Comparison of ENCODE assay signal across 1 cellular context in the genomic region with DNA sequence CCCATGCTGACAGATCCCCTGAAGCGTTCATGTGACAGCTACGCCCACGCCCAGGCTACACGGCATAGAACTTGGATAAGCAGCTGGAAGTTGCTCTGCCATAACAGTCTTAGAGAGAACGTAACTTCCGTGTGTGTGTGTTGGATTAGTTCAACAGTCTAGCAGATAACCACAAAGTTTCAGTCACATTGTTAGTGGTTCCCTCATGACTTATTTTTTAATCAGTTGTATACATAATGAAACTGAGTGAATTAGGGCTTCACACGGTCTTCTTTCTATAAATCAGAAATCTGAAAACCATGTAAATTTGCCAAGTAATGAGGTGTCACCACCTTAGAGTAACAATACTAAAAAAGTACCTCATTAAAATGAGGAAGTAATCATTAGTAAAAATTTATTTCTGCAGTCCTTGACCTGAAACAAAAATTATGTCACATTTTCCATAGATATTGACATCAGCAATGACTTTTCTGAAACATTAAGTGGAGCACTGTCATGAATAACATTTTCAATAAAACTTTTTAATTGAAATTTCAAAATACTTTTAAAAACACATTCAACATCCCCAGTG.
TF ChIP-seq lines count a peak whose summit lies in the region.

No MANE protein-coding gene starts in this region.

TF ChIP-seq in K562, 482 proteins besides CTCF, POLR2A, EP300 and RAD21 (continued from another document and continues in another):
- TF ChIP-seq, protein P1, sequence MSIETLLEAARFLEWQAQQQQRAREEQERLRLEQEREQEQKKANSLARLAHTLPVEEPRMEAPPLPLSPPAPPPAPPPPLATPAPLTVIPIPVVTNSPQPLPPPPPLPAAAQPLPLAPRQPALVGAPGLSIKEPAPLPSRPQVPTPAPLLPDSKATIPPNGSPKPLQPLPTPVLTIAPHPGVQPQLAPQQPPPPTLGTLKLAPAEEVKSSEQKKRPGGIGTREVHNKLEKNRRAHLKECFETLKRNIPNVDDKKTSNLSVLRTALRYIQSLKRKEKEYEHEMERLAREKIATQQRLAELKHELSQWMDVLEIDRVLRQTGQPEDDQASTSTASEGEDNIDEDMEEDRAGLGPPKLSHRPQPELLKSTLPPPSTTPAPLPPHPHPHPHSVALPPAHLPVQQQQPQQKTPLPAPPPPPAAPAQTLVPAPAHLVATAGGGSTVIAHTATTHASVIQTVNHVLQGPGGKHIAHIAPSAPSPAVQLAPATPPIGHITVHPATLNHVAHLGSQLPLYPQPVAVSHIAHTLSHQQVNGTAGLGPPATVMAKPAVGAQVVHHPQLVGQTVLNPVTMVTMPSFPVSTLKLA (conservative IDR thresholded peaks at IDR 0.05): peak; percentile 38 to 67; a peak in 2 of 4 replicates
- TF ChIP-seq, protein P2, sequence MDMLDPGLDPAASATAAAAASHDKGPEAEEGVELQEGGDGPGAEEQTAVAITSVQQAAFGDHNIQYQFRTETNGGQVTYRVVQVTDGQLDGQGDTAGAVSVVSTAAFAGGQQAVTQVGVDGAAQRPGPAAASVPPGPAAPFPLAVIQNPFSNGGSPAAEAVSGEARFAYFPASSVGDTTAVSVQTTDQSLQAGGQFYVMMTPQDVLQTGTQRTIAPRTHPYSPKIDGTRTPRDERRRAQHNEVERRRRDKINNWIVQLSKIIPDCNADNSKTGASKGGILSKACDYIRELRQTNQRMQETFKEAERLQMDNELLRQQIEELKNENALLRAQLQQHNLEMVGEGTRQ (CRISPR knock-in tag; IDR thresholded peaks at IDR 0.05): no peak
- TF ChIP-seq, protein P3, sequence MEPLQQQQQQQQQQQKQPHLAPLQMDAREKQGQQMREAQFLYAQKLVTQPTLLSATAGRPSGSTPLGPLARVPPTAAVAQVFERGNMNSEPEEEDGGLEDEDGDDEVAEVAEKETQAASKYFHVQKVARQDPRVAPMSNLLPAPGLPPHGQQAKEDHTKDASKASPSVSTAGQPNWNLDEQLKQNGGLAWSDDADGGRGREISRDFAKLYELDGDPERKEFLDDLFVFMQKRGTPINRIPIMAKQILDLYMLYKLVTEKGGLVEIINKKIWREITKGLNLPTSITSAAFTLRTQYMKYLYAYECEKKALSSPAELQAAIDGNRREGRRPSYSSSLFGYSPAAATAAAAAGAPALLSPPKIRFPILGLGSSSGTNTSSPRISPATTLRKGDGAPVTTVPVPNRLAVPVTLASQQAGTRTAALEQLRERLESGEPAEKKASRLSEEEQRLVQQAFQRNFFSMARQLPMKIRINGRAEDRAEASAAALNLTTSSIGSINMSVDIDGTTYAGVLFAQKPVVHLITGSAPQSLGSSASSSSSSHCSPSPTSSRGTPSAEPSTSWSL (CRISPR knock-in tag; IDR thresholded peaks at IDR 0.05; ENCODE audit: borderline replicate concordance): no peak
- TF ChIP-seq RUNX1 (IDR thresholded peaks at IDR 0.05; ENCODE audit: low read depth): no peak
- no peak for TF ChIP-seq ZC3H4 (CRISPR knock-in tag; IDR thresholded peaks at IDR 0.05; ENCODE audit: borderline replicate concordance)
- no peak for TF ChIP-seq TSC22D4 (tag; IDR thresholded peaks at IDR 0.05)
- TF ChIP-seq, protein P4, sequence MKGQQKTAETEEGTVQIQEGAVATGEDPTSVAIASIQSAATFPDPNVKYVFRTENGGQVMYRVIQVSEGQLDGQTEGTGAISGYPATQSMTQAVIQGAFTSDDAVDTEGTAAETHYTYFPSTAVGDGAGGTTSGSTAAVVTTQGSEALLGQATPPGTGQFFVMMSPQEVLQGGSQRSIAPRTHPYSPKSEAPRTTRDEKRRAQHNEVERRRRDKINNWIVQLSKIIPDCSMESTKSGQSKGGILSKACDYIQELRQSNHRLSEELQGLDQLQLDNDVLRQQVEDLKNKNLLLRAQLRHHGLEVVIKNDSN (CRISPR knock-in tag; IDR thresholded peaks at IDR 0.05): peak; percentile 48; the same call in 1 of the 2 replicates
- 0 out of 2 replicates have a peak, but pooled peaks have one; percentile 38 for TF ChIP-seq ESRRA (IDR thresholded peaks at IDR 0.05; ENCODE audit: borderline replicate concordance, low read depth)
- TF ChIP-seq ZNF184 (CRISPR knock-in tag; IDR thresholded peaks at IDR 0.05): no peak
- TF ChIP-seq, protein P5, sequence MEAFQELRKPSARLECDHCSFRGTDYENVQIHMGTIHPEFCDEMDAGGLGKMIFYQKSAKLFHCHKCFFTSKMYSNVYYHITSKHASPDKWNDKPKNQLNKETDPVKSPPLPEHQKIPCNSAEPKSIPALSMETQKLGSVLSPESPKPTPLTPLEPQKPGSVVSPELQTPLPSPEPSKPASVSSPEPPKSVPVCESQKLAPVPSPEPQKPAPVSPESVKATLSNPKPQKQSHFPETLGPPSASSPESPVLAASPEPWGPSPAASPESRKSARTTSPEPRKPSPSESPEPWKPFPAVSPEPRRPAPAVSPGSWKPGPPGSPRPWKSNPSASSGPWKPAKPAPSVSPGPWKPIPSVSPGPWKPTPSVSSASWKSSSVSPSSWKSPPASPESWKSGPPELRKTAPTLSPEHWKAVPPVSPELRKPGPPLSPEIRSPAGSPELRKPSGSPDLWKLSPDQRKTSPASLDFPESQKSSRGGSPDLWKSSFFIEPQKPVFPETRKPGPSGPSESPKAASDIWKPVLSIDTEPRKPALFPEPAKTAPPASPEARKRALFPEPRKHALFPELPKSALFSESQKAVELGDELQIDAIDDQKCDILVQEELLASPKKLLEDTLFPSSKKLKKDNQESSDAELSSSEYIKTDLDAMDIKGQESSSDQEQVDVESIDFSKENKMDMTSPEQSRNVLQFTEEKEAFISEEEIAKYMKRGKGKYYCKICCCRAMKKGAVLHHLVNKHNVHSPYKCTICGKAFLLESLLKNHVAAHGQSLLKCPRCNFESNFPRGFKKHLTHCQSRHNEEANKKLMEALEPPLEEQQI (IDR thresholded peaks at IDR 0.05): peak; percentile 77
- peak; percentile 66; the same call in 1 of the 2 replicates for TF ChIP-seq SMAD4 (CRISPR knock-in tag; conservative IDR thresholded peaks at IDR 0.05)
- no peak for TF ChIP-seq ZEB2 (IDR thresholded peaks at IDR 0.05)
- TF ChIP-seq CTBP1 (IDR thresholded peaks at IDR 0.05; ENCODE audit: borderline replicate concordance): peak; percentile 25; the same call in 1 of the 2 replicates
- TF ChIP-seq, protein P6, sequence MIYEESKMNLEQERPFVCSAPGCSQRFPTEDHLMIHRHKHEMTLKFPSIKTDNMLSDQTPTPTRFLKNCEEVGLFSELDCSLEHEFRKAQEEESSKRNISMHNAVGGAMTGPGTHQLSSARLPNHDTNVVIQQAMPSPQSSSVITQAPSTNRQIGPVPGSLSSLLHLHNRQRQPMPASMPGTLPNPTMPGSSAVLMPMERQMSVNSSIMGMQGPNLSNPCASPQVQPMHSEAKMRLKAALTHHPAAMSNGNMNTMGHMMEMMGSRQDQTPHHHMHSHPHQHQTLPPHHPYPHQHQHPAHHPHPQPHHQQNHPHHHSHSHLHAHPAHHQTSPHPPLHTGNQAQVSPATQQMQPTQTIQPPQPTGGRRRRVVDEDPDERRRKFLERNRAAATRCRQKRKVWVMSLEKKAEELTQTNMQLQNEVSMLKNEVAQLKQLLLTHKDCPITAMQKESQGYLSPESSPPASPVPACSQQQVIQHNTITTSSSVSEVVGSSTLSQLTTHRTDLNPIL (CRISPR knock-in tag; IDR thresholded peaks at IDR 0.05): no peak
- peak; percentile 39; the same call in 1 of the 2 replicates for TF ChIP-seq NFIC (IDR thresholded peaks at IDR 0.05)
- TF ChIP-seq ATF1 (CRISPR knock-in tag; IDR thresholded peaks at IDR 0.05): no peak
- peak; percentile 74 for TF ChIP-seq ATF1 (tag; IDR thresholded peaks at IDR 0.05)
- TF ChIP-seq CBFA2T3 (IDR thresholded peaks at IDR 0.05): peak; percentile 91
- no peak for TF ChIP-seq ZNF347 (CRISPR knock-in tag; IDR thresholded peaks at IDR 0.05; ENCODE audit: low read depth)
- TF ChIP-seq, protein P7, sequence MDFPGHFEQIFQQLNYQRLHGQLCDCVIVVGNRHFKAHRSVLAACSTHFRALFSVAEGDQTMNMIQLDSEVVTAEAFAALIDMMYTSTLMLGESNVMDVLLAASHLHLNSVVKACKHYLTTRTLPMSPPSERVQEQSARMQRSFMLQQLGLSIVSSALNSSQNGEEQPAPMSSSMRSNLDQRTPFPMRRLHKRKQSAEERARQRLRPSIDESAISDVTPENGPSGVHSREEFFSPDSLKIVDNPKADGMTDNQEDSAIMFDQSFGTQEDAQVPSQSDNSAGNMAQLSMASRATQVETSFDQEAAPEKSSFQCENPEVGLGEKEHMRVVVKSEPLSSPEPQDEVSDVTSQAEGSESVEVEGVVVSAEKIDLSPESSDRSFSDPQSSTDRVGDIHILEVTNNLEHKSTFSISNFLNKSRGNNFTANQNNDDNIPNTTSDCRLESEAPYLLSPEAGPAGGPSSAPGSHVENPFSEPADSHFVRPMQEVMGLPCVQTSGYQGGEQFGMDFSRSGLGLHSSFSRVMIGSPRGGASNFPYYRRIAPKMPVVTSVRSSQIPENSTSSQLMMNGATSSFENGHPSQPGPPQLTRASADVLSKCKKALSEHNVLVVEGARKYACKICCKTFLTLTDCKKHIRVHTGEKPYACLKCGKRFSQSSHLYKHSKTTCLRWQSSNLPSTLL (IDR thresholded peaks at IDR 0.05): no peak
- TF ChIP-seq, protein P8, sequence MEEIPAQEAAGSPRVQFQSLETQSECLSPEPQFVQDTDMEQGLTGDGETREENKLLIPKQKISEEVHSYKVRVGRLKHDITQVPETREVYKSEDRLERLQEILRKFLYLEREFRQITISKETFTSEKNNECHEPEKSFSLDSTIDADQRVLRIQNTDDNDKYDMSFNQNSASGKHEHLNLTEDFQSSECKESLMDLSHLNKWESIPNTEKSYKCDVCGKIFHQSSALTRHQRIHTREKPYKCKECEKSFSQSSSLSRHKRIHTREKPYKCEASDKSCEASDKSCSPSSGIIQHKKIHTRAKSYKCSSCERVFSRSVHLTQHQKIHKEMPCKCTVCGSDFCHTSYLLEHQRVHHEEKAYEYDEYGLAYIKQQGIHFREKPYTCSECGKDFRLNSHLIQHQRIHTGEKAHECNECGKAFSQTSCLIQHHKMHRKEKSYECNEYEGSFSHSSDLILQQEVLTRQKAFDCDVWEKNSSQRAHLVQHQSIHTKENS (CRISPR knock-in tag; IDR thresholded peaks at IDR 0.05): no peak
- TF ChIP-seq HOXB6 (CRISPR knock-in tag; IDR thresholded peaks at IDR 0.05; ENCODE audit: borderline replicate concordance): no peak
- peak; percentile 30; the same call in 1 of the 2 replicates for TF ChIP-seq FOXM1 (IDR thresholded peaks at IDR 0.05; ENCODE audit: low read depth)
- TF ChIP-seq FOXM1 (CRISPR knock-in tag; IDR thresholded peaks at IDR 0.05; ENCODE audit: low read depth): no peak
- TF ChIP-seq NR2C2 (CRISPR knock-in tag; IDR thresholded peaks at IDR 0.05): no peak
- TF ChIP-seq NR2C2 (tag; IDR thresholded peaks at IDR 0.05): peak; percentile 48; the same call in 1 of the 2 replicates
- TF ChIP-seq POLR2H (tag; IDR thresholded peaks at IDR 0.05; ENCODE audit: low read depth): peak; percentile 60; the same call in 1 of the 2 replicates
- peak; percentile 84 for TF ChIP-seq CXXC5 (CRISPR knock-in tag; IDR thresholded peaks at IDR 0.05)
- no peak for TF ChIP-seq PRPF4 (IDR thresholded peaks at IDR 0.05; ENCODE audit: insufficient read depth, low read depth, low read length, poor library complexity, severe bottlenecking)
- TF ChIP-seq, protein P9, sequence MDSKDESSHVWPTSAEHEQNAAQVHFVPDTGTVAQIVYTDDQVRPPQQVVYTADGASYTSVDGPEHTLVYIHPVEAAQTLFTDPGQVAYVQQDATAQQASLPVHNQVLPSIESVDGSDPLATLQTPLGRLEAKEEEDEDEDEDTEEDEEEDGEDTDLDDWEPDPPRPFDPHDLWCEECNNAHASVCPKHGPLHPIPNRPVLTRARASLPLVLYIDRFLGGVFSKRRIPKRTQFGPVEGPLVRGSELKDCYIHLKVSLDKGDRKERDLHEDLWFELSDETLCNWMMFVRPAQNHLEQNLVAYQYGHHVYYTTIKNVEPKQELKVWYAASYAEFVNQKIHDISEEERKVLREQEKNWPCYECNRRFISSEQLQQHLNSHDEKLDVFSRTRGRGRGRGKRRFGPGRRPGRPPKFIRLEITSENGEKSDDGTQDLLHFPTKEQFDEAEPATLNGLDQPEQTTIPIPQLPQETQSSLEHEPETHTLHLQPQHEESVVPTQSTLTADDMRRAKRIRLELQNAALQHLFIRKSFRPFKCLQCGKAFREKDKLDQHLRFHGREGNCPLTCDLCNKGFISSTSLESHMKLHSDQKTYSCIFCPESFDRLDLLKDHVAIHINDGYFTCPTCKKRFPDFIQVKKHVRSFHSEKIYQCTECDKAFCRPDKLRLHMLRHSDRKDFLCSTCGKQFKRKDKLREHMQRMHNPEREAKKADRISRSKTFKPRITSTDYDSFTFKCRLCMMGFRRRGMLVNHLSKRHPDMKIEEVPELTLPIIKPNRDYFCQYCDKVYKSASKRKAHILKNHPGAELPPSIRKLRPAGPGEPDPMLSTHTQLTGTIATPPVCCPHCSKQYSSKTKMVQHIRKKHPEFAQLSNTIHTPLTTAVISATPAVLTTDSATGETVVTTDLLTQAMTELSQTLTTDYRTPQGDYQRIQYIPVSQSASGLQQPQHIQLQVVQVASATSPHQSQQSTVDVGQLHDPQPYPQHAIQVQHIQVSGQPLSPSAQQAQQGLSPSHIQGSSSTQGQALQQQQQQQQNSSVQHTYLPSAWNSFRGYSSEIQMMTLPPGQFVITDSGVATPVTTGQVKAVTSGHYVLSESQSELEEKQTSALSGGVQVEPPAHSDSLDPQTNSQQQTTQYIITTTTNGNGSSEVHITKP (IDR thresholded peaks at IDR 0.05; ENCODE audit: partially characterized antibody): peak; percentile 31
- TF ChIP-seq KLF6 (CRISPR knock-in tag; IDR thresholded peaks at IDR 0.05; ENCODE audit: borderline replicate concordance): no peak
- peak; percentile 80 for TF ChIP-seq DPF2 (IDR thresholded peaks at IDR 0.05)
- TF ChIP-seq, protein P10, sequence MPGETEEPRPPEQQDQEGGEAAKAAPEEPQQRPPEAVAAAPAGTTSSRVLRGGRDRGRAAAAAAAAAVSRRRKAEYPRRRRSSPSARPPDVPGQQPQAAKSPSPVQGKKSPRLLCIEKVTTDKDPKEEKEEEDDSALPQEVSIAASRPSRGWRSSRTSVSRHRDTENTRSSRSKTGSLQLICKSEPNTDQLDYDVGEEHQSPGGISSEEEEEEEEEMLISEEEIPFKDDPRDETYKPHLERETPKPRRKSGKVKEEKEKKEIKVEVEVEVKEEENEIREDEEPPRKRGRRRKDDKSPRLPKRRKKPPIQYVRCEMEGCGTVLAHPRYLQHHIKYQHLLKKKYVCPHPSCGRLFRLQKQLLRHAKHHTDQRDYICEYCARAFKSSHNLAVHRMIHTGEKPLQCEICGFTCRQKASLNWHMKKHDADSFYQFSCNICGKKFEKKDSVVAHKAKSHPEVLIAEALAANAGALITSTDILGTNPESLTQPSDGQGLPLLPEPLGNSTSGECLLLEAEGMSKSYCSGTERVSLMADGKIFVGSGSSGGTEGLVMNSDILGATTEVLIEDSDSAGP (CRISPR knock-in tag; IDR thresholded peaks at IDR 0.05): no peak
- TF ChIP-seq SUPT5H (IDR thresholded peaks at IDR 0.05): no peak
- TF ChIP-seq GATAD2B (IDR thresholded peaks at IDR 0.05; ENCODE audit: borderline replicate concordance): no peak; the same call in 1 of the 2 replicates
- no peak for TF ChIP-seq STAT5B (CRISPR knock-in tag; IDR thresholded peaks at IDR 0.05)
- no peak for TF ChIP-seq C11orf30 (IDR thresholded peaks at IDR 0.05; ENCODE audit: low read depth)
- TF ChIP-seq FOS (IDR thresholded peaks at IDR 0.05; ENCODE audit: extremely low read depth, insufficient read length): no peak
- TF ChIP-seq ZNF140 (CRISPR knock-in tag; IDR thresholded peaks at IDR 0.05): 0 out of 2 replicates have a peak, but pooled peaks have one; percentile 30
- TF ChIP-seq, protein P11, sequence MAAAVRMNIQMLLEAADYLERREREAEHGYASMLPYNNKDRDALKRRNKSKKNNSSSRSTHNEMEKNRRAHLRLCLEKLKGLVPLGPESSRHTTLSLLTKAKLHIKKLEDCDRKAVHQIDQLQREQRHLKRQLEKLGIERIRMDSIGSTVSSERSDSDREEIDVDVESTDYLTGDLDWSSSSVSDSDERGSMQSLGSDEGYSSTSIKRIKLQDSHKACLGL (CRISPR knock-in tag; IDR thresholded peaks at IDR 0.05; ENCODE audit: borderline replicate concordance, poor library complexity, severe bottlenecking): no peak
- 0 out of 4 replicates have a peak, but pooled peaks of 1 of the 2 experiments have one; percentile 1 for TF ChIP-seq HDAC1 (IDR thresholded peaks at IDR 0.05)
- peak; percentile 67 for TF ChIP-seq TAL1 (IDR thresholded peaks at IDR 0.05)
- TF ChIP-seq DNMT1 (IDR thresholded peaks at IDR 0.05): no peak
